Comparison of ENCODE assay signal across 13 cellular contexts in the genomic region with DNA sequence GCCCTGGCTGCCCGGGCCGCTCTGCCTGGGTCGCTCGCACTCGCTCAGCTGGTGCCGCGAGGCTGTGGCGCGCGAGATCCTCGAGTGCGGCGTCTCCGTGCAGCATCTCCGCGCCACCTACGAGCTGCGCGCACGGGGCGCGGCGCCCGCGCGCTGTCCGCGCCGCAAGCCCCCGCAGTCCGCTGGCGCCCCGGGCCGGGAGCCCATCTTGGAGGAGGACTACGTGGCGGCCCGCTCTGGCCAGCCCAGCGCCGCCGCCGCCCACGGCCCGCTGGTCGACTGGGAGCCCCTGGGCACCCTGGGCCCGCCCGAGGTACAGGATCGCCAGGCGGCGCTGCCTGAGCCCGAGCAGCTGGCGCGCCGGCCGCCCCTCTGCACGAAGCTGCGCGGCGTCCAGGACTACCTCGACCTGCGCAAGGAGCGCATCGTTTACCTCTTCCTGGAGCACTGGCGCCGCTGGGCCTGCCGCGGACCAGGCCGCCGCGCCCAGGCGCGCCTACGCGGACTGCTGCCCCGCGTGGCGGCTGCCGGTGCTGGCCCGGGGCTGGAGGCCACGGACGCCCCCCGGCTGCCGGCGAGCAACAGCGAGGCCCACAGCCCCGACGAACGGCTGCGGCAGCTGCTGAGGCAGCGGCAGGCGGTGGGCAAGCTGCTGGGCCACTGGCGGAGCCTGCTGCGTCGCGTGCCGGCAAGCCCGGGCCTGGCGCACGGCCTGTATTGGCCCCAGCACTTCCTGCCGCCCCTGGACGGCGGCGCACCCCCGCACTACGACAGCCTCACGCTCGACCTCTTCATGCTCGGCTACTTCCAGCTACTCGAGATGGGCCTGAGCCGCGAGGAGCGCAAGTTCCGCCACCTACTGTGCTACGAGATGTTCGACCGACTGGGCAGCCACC. TPM values are rescaled to one million over a fixed set of nuclear protein-coding genes. Genes with fewer than 3 reads are reported as not detected.
DNase-seq lines count a peak whose midpoint lies in the region; ATAC-seq and TF ChIP-seq lines count a peak whose summit lies in the region.
"Had no signal": no experiment of that assay in that cellular context is flagged by ENCODE, and none has a peak within 500 bp of the region (broad histone marks: within the 10 kb centered on the region; RNA-seq: fewer than 3 reads in every experiment).

No MANE protein-coding gene starts in this region.

- H3K27ac ChIP-seq in Karpas-422 (ENCODE audit: low read length) (no peak overlapping the region), brain microvascular endothelial cell (no peak overlapping the region)
- H3K27ac ChIP-seq: ascending aorta, gastrocnemius medialis, thyroid gland had no signal

- no peak overlapping the region for H3K4me3 ChIP-seq in Karpas-422 (ENCODE audit: low read length)
- no peak overlapping the region for H3K4me3 ChIP-seq in brain microvascular endothelial cell (ENCODE audit: low read depth, low read length)
- H3K4me3 ChIP-seq: gastrocnemius medialis, thyroid gland had no signal

- H3K36me3 ChIP-seq in Karpas-422 (ENCODE audit: insufficient read depth, low read length) (no peaks in the 10 kb centered on the region), brain microvascular endothelial cell (replicated peaks) (no peaks in the 10 kb centered on the region)
- H3K36me3 ChIP-seq: ascending aorta, gastrocnemius medialis, thyroid gland had no signal

- H3K9me2 ChIP-seq in Karpas-422 (replicated peaks; ENCODE audit: insufficient read depth, low read length): no peaks in the 10 kb centered on the region

- DNase-seq in GM03348 (ENCODE audit: low spot score) (peak; percentile 45), T-cell (peak in 9 of 34 experiments; percentile 25 to 63 (median 47)), chondrocyte (ENCODE audit: low spot score) (peak; percentile 88), natural killer cell (no peak), Karpas-422 (no peak), DMS114 treated with DMSO at 0.1 percent for 48 hours (lab: John Stamatoyannopoulos, UW; ENCODE audit: unreplicated experiment) (no peak), brain microvascular endothelial cell (no peak), NCI-H748 (lab: John Stamatoyannopoulos, UW; ENCODE audit: unreplicated experiment) (no peak)
- DNase-seq: gastrocnemius medialis, NCI-H526, T1000, thyroid gland had no signal

- peaks cover 17 to 36% (median 26%) of the 10 kb centered on the region in 3 donors for H3K4me1 Mint-ChIP-seq in T-cell
- no peaks in the 10 kb centered on the region for H3K4me1 Mint-ChIP-seq in chondrocyte (ENCODE audit: low read depth)
- peaks cover 7 to 15% of the 10 kb centered on the region in 2 donors for H3K4me1 Mint-ChIP-seq in natural killer cell

- no peak overlapping the region for H3K4me2 ChIP-seq in Karpas-422 (ENCODE audit: low read depth, low read length, poor library complexity, severe bottlenecking)

- POLR2A ChIA-PET in T-cell (lab: Charles Lee): no interaction called here

- in situ Hi-C loops in brain microvascular endothelial cell (cut with HindIII; ENCODE audit: low pct_ligation_motif_present, low sequenced_read_pairs): no loop called here

- no peaks in the 10 kb centered on the region for H4K20me1 ChIP-seq in Karpas-422 (ENCODE audit: insufficient read depth, low read depth, low read length)

- H3K9me3 ChIP-seq in Karpas-422 (ENCODE audit: low read length): no peaks in the 10 kb centered on the region
- H3K9me3 ChIP-seq: ascending aorta, gastrocnemius medialis, thyroid gland had no signal

- H3K27me3 ChIP-seq in Karpas-422 (ENCODE audit: low read length): no peaks in the 10 kb centered on the region
- peaks cover 61% of the 10 kb centered on the region for H3K27me3 ChIP-seq in brain microvascular endothelial cell (replicated peaks)
- H3K27me3 ChIP-seq: thyroid gland had no signal

- no peaks in the 10 kb centered on the region for H3K79me2 ChIP-seq in Karpas-422 (ENCODE audit: low read length)

- CTCF ChIA-PET in T-cell (lab: Charles Lee): interaction anchor here in 1 of 2 donors (1.1 kb wide), 1 partner anchor 8 kb away, joined by 3 read pairs; no protein-coding TSS in a partner anchor

- H3K27me3 Mint-ChIP-seq in T-cell: peaks cover 17 to 32% of the 10 kb centered on the region in 2 donors
- peaks cover 2% of the 10 kb centered on the region for H3K27me3 Mint-ChIP-seq in chondrocyte (ENCODE audit: low read depth)
- peaks cover 22 to 28% of the 10 kb centered on the region in 2 donors for H3K27me3 Mint-ChIP-seq in natural killer cell (ENCODE audit: low read depth in 2 of 2)

- intact Hi-C loops in natural killer cell (cut with micrococcal nuclease): no loop called here

- H3K27ac Mint-ChIP-seq in T-cell (no peak overlapping the region), chondrocyte (ENCODE audit: unreplicated experiment) (no peak overlapping the region), natural killer cell (no peak overlapping the region)

- H3K9me3 Mint-ChIP-seq in T-cell: no peaks in the 10 kb centered on the region
- H3K9me3 Mint-ChIP-seq in chondrocyte (ENCODE audit: low read depth): no peaks in the 10 kb centered on the region
- H3K9me3 Mint-ChIP-seq in natural killer cell: no peaks in the 10 kb centered on the region

- H2AFZ ChIP-seq in Karpas-422 (ENCODE audit: low read length): no peak overlapping the region

- no peaks in the 10 kb centered on the region for H3K4me1 ChIP-seq in Karpas-422 (ENCODE audit: low read length)
- H3K4me1 ChIP-seq: ascending aorta had no signal

- peaks cover 6% of the 10 kb centered on the region for H3K36me3 Mint-ChIP-seq in T-cell
- H3K36me3 Mint-ChIP-seq in chondrocyte (ENCODE audit: low read depth): no peaks in the 10 kb centered on the region
- H3K36me3 Mint-ChIP-seq in natural killer cell: no peaks in the 10 kb centered on the region

- H3K9ac ChIP-seq in Karpas-422 (ENCODE audit: low read length): no peak overlapping the region

- H3K4me3 Mint-ChIP-seq in T-cell (peak overlapping the region in 2 of 3 donors; percentile 21 to 52), chondrocyte (ENCODE audit: unreplicated experiment) (no peak overlapping the region), natural killer cell (no peak overlapping the region)

- TF ChIP-seq CTCF in chondrocyte (IDR thresholded peaks at IDR 0.05) (no peak), natural killer cell (IDR thresholded peaks at IDR 0.05) (no peak), brain microvascular endothelial cell (IDR thresholded peaks at IDR 0.05; ENCODE audit: low read depth, low read length, missing control alignments) (no peak)

- ATAC-seq in T-cell (replicated peaks in 1 of 4) (peak; percentile 51 to 56 (median 54)), natural killer cell (peak; percentile 23 to 40 (median 29))

RNA-seq across cellular contexts. Expression of a gene that starts 10.9 kb away (rescaled TPM):
- 100 to 1,000 TPM; 215 to 580 (median 446) TPM for total RNA-seq in T-cell
- total RNA-seq in chondrocyte: 20.1 to 32.4 TPM (median 21.4 TPM) in 3 replicates
- 10 to 100 TPM; 14.5 to 41.5 (median 19.9) TPM for total RNA-seq in natural killer cell
- 0.58 TPM in 1 of 2 replicates, not detected in the other for total RNA-seq in Karpas-422 (2014; rRNA removed; shearing (Covaris generic); ENCODE audit: low replicate concordance)

RNA-seq across cellular contexts. Expression of a gene that starts 30.5 kb away (rescaled TPM):
- 1 to 10 TPM; 2.1 to 9.2 (median 6.2) TPM for total RNA-seq in T-cell
- total RNA-seq in chondrocyte: 0.57 to 2.5 TPM (median 2.1 TPM) in 3 replicates
- 1 to 10 TPM; 1.1 to 2.0 (median 1.7) TPM for total RNA-seq in natural killer cell
- not detected in 2 replicates for total RNA-seq in Karpas-422 (2014; rRNA removed; shearing (Covaris generic); ENCODE audit: low replicate concordance)

RNA-seq across cellular contexts. Expression of a gene that starts 35.4 kb away (rescaled TPM):
- total RNA-seq in T-cell: under 1 TPM in 1 of 5 donors, not detected in 4; 0.16 TPM
- total RNA-seq in chondrocyte: 0.15 to 0.36 TPM in 2 of 3 replicates, not detected in the other
- not detected for total RNA-seq in natural killer cell
- total RNA-seq in Karpas-422 (2014; rRNA removed; shearing (Covaris generic); ENCODE audit: low replicate concordance): not detected in 2 replicates
- total RNA-seq: ascending aorta, thyroid gland had no signal

RNA-seq across cellular contexts. Expression of a gene that starts 36.4 kb away (rescaled TPM):
- total RNA-seq in T-cell: 10 to 100 TPM in 1 of 5 donors, 1 to 10 TPM in 4; 7.1 to 18.2 (median 8.4) TPM
- 32.4 to 50.5 TPM (median 33.6 TPM) in 3 replicates for total RNA-seq in chondrocyte
- total RNA-seq in natural killer cell: 1 to 10 TPM in 1 of 3 donors, under 1 TPM in 2; 0.16 to 1.1 (median 0.54) TPM
- 0.25 TPM in 1 of 2 replicates, not detected in the other for total RNA-seq in Karpas-422 (2014; rRNA removed; shearing (Covaris generic); ENCODE audit: low replicate concordance)

Comparison
In these comparisons a context has a peak if more than half of its experiments do, and no peak if none do; other contexts are left out.
1. DNase-seq: peak in GM03348 (single experiment) and chondrocyte (single experiment); none in natural killer cell (single experiment), Karpas-422 (single experiment), DMS114 treated with DMSO at 0.1 percent for 48 hours (single experiment), brain microvascular endothelial cell (single experiment) and NCI-H748 (single experiment).
2. H3K4me3 Mint-ChIP-seq: peak in T-cell (2 of 3); none in chondrocyte (single experiment) and natural killer cell (single experiment).